20 cellular contexts compared by ENCODE assay signal in the genomic region with DNA sequence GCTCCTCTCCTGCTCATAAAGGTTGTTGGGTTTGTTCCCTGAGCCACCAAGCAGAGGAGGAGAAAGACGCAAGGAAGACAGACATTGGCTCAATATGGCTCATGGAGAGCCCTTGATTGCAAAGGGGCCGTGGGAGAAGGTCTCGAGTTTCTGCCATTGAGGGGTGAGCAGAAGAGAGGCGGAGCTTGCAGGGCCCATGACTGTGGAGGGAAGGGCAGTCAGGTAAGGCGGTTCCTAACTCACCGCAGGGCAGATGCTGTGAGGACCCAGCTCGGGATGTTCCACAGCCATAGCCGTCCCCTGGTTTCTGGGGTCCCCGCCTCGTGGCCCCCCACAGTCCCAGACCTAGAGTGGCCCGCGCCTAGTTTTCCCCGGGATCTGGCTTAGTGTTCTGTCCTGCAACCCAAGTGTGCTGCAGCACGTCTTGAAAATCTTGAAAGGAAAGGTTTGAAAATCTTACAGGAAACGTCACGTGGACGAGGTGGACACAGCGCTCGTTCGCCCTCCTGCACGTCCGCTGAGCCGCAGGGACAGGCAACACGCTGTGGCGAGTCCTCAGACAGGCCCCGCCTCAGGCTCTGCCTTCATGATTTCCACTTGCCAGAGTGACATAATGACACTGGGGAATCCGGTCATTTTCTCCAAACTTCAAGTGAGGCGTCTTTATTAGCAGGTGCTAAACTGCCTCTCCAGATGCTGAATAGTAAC.
DNase-seq lines count a peak whose midpoint lies in the region; ATAC-seq and TF ChIP-seq lines count a peak whose summit lies in the region.
"Had no signal": no experiment of that assay in that cellular context is flagged by ENCODE, and none has a peak within 500 bp of the region (broad histone marks: within the 10 kb centered on the region; RNA-seq: fewer than 3 reads in every experiment).

No MANE protein-coding gene starts in this region.

- H3T11ph ChIP-seq in H9 (ENCODE audit: low read length) = no peak overlapping the region

- H3K27ac ChIP-seq in H9 (ENCODE audit: insufficient read length, low read depth, low read length) = no peak overlapping the region
- H3K27ac ChIP-seq in endodermal cell (ENCODE audit: low read depth, low read length) = no peak overlapping the region
- no peak overlapping the region for H3K27ac ChIP-seq in neuronal stem cell (replicated peaks; ENCODE audit: low read length)
- H3K27ac ChIP-seq: SJSA1 had no signal

- H3K4me1 ChIP-seq in H9 (ENCODE audit: insufficient read depth, low read length) = no peaks in the 10 kb centered on the region
- no peaks in the 10 kb centered on the region for H3K4me1 ChIP-seq in endodermal cell (ENCODE audit: control insufficient read depth, insufficient read depth, low read length)
- peaks cover 0 to 12% of the 10 kb centered on the region in 2 donors for H3K4me1 ChIP-seq in neuronal stem cell (ENCODE audit: control insufficient read depth in 2 of 2, insufficient read depth in 1 of 2, low read depth in 1 of 2, low read length in 2 of 2)
- H3K4me1 ChIP-seq: SJSA1 had no signal

- H4K5ac ChIP-seq in H9 (ENCODE audit: insufficient read length, low read depth, low read length) = no peak overlapping the region

- H3K4ac ChIP-seq in H9 (ENCODE audit: low read depth, low read length) (no peak overlapping the region), neuronal stem cell (ENCODE audit: low read length) (no peak overlapping the region)

- H3K18ac ChIP-seq in H9 (ENCODE audit: insufficient read length, low read depth, low read length) = no peak overlapping the region
- H3K18ac ChIP-seq in neuronal stem cell (ENCODE audit: low read length) = peak overlapping the region; percentile 62

- H3K23ac ChIP-seq in H9 (ENCODE audit: insufficient read length, low read depth, low read length) (no peak overlapping the region), neuronal stem cell (ENCODE audit: low read depth, low read length, poor library complexity) (no peak overlapping the region)

- no peak overlapping the region for H3K56ac ChIP-seq in H9 (ENCODE audit: insufficient read length, low read depth, low read length)

- no peaks in the 10 kb centered on the region; a peak in 1 of 7 replicates for H3K36me3 Mint-ChIP-seq in H9 (ENCODE audit: insufficient read depth in 1 of 3, low read depth in 3 of 3)
- H3K36me3 Mint-ChIP-seq in endodermal cell (ENCODE audit: low read depth) = no peaks in the 10 kb centered on the region

- DNase-seq in NCI-H2227 (lab: John Stamatoyannopoulos, UW; ENCODE audit: unreplicated experiment) = peak; percentile 6
- no peak for DNase-seq in NCI-H2227 treated with DMSO at 0.1 percent for 48 hours (lab: John Stamatoyannopoulos, UW)
- peak; percentile 51 for DNase-seq in H9
- peak; percentile 70 for DNase-seq in endodermal cell
- no peak for DNase-seq in neuronal stem cell (ENCODE audit: low spot score)
- no peak for DNase-seq in activated naive CD4-positive, alpha-beta T cell (lab: John Stamatoyannopoulos, UW)
- DNase-seq: AML-193, EL, GF-D8, NCI-H1105, NCI-H1694 treated with DMSO at 0.1 percent for 48 hours, NCI-H2081 treated with DMSO at 0.1 percent for 48 hours, NCI-H524 treated with DMSO at 0.1 percent for 48 hours, OCI-M1 had no signal

- H3K27me3 ChIP-seq in H9 (ENCODE audit: insufficient read depth, low read length) = no peaks in the 10 kb centered on the region
- no peaks in the 10 kb centered on the region for H3K27me3 ChIP-seq in endodermal cell (ENCODE audit: control insufficient read depth, insufficient read depth, low read length, poor library complexity, severe bottlenecking)
- H3K27me3 ChIP-seq in neuronal stem cell (ENCODE audit: control insufficient read depth in 3 of 3, insufficient read depth in 3 of 3, low read depth in 1 of 3, low read length in 3 of 3) = peaks cover 0 to 45% (median 0%) of the 10 kb centered on the region in 3 experiments

- H3K9me3 ChIP-seq in H9 (ENCODE audit: control insufficient read depth, low read depth, low read length) (no peaks in the 10 kb centered on the region), endodermal cell (ENCODE audit: control insufficient read depth, low read length) (no peaks in the 10 kb centered on the region), neuronal stem cell (replicated peaks in 1 of 2; ENCODE audit: control insufficient read depth in 2 of 2, insufficient read depth in 1 of 2, low read depth in 1 of 2, low read length in 2 of 2) (peaks cover 0 to 3% of the 10 kb centered on the region in 2 donors)
- H3K9me3 ChIP-seq: SJSA1 had no signal

- H3K4me3 ChIP-seq in endodermal cell (ENCODE audit: low read length) (no peak overlapping the region), neuronal stem cell (ENCODE audit: low read length in 2 of 2) (no peak overlapping the region)
- H3K4me3 ChIP-seq: SJSA1 had no signal

- H3K4me2 ChIP-seq in H9 (ENCODE audit: insufficient read depth, insufficient read length, low read length) (no peak overlapping the region), neuronal stem cell (ENCODE audit: insufficient read depth, low read length, poor library complexity, severe bottlenecking) (no peak overlapping the region)

- H2AK5ac ChIP-seq in H9 (ENCODE audit: insufficient read length, low read length) (no peak overlapping the region), neuronal stem cell (ENCODE audit: low read depth, low read length) (no peak overlapping the region)

- no peaks in the 10 kb centered on the region for H3K36me3 ChIP-seq in endodermal cell (ENCODE audit: control insufficient read depth, insufficient read depth, low read length)
- peaks cover 0 to 1% of the 10 kb centered on the region in 2 donors for H3K36me3 ChIP-seq in neuronal stem cell (replicated peaks in 1 of 2; ENCODE audit: control insufficient read depth in 2 of 2, insufficient read depth in 2 of 2, low read length in 2 of 2)
- H3K36me3 ChIP-seq: SJSA1 had no signal

- TF ChIP-seq CTCF in H9 (conservative IDR thresholded peaks at IDR 0.05) = no peak
- no peak for TF ChIP-seq CTCF in endodermal cell (conservative IDR thresholded peaks at IDR 0.05)

- no peaks in the 10 kb centered on the region for H4K20me1 ChIP-seq in H9 (ENCODE audit: control insufficient read depth, insufficient read depth, insufficient read length)

- H3K14ac ChIP-seq in H9 (ENCODE audit: insufficient read depth, low read length) = no peak overlapping the region
- no peak overlapping the region for H3K14ac ChIP-seq in neuronal stem cell (ENCODE audit: low read length)

- WGBS in H9 (ENCODE audit: extremely low coverage, insufficient read length, low lambda C conversion rate) = no CpG with 5 or more reads among the region's 28 CpGs
- 87 to 90% methylated on average over 27 to 28 of the region's 28 CpGs for WGBS in endodermal cell (ENCODE audit: insufficient coverage in 1 of 2, insufficient read length in 1 of 2), 2 experiments
- WGBS in neuronal stem cell (ENCODE audit: extremely low coverage in 2 of 2, insufficient read length in 2 of 2, insufficient replicate concordance in 1 of 2), 2 donors = no CpG with 5 or more reads among the region's 28 CpGs

- ATAC-seq in HG02852 (IDR thresholded peaks at IDR 0.05; ENCODE audit: unreplicated experiment) = no peak
- ATAC-seq in GM21576 (IDR thresholded peaks at IDR 0.05; ENCODE audit: unreplicated experiment) = no peak
- ATAC-seq: HCT116 had no signal

- H2BK15ac ChIP-seq in H9 (ENCODE audit: low read depth, low read length) = no peak overlapping the region
- H2BK15ac ChIP-seq in neuronal stem cell (ENCODE audit: low read length) = peak overlapping the region; percentile 61

- H3K79me2 ChIP-seq in H9 (ENCODE audit: insufficient read depth, low read length) = no peaks in the 10 kb centered on the region

- H3K9ac ChIP-seq in H9 (ENCODE audit: extremely low read depth, insufficient read length, low read length) (no peak overlapping the region), endodermal cell (ENCODE audit: extremely low read depth, low read length, poor library complexity, severe bottlenecking) (no peak overlapping the region), neuronal stem cell (ENCODE audit: low read depth, low read length, poor library complexity) (no peak overlapping the region)

- H3K27me3 Mint-ChIP-seq in H9 (ENCODE audit: low read depth) (no peaks in the 10 kb centered on the region; the same call in 1 of the 2 replicates), endodermal cell (ENCODE audit: insufficient read depth) (no peaks in the 10 kb centered on the region)
- H3K27me3 Mint-ChIP-seq: IgD-negative memory B cell had no signal

- peak overlapping the region in 1 of 3 experiments; percentile 91; a peak in 3 of 7 replicates for H3K27ac Mint-ChIP-seq in H9
- no peak overlapping the region for H3K27ac Mint-ChIP-seq in endodermal cell
- H3K27ac Mint-ChIP-seq: IgD-negative memory B cell had no signal

- H2AFZ ChIP-seq in H9 (ENCODE audit: low read length) (no peak overlapping the region), neuronal stem cell (ENCODE audit: low read length) (no peak overlapping the region)

- no peak overlapping the region for H2BK20ac ChIP-seq in H9 (ENCODE audit: low read depth, low read length, poor library complexity, severe bottlenecking)

- H4K91ac ChIP-seq in H9 (ENCODE audit: insufficient read length, low read depth, low read length) (no peak overlapping the region), neuronal stem cell (ENCODE audit: low read depth, low read length, poor library complexity) (no peak overlapping the region)

- H2BK5ac ChIP-seq in H9 (ENCODE audit: insufficient read length, low read length) = no peak overlapping the region
- no peak overlapping the region for H2BK5ac ChIP-seq in neuronal stem cell (ENCODE audit: low read length)

- H3K4me1 Mint-ChIP-seq in H9 = peaks cover 6 to 15% of the 10 kb centered on the region in 2 experiments; a peak in 2 of 4 replicates
- H3K4me1 Mint-ChIP-seq in endodermal cell = no peaks in the 10 kb centered on the region
- H3K4me1 Mint-ChIP-seq: IgD-negative memory B cell had no signal

- H2BK120ac ChIP-seq in H9 (ENCODE audit: low read depth, low read length, poor library complexity, severe bottlenecking) = no peak overlapping the region
- H2BK120ac ChIP-seq in neuronal stem cell (ENCODE audit: low read depth, low read length) = no peak overlapping the region

- H3K4me3 Mint-ChIP-seq in H9 (no peak overlapping the region; a peak in 1 of 5 replicates), endodermal cell (no peak overlapping the region)
- H3K4me3 Mint-ChIP-seq: CD14-positive monocyte, IgD-negative memory B cell had no signal

- H3K23me2 ChIP-seq in H9 (ENCODE audit: insufficient read length, low read depth, low read length, poor library complexity, severe bottlenecking) = no peaks in the 10 kb centered on the region

- H4K8ac ChIP-seq in H9 (replicated peaks; ENCODE audit: insufficient read length, low read depth, low read length) (no peak overlapping the region), neuronal stem cell (ENCODE audit: low read depth, low read length) (no peak overlapping the region)

- H3K9me3 Mint-ChIP-seq in H9 (no peaks in the 10 kb centered on the region), endodermal cell (no peaks in the 10 kb centered on the region)

- no peaks in the 10 kb centered on the region for H3K79me1 ChIP-seq in H9 (ENCODE audit: insufficient read depth, low read depth, low read length, poor library complexity, severe bottlenecking)
- H3K79me1 ChIP-seq in neuronal stem cell (ENCODE audit: low read depth, low read length) = no peaks in the 10 kb centered on the region

- H2BK12ac ChIP-seq in H9 (ENCODE audit: insufficient read length, low read depth, low read length) = no peak overlapping the region
- H2BK12ac ChIP-seq in neuronal stem cell (ENCODE audit: low read length) = no peak overlapping the region

Comparison
In these comparisons a context has a peak if more than half of its experiments do, and no peak if none do; other contexts are left out.
1. DNase-seq: peak in NCI-H2227 (single experiment), H9 (single experiment) and endodermal cell (single experiment); none in NCI-H2227 treated with DMSO at 0.1 percent for 48 hours (single experiment), neuronal stem cell (single experiment) and activated naive CD4-positive, alpha-beta T cell (0 of 4).